In the genomic region with DNA sequence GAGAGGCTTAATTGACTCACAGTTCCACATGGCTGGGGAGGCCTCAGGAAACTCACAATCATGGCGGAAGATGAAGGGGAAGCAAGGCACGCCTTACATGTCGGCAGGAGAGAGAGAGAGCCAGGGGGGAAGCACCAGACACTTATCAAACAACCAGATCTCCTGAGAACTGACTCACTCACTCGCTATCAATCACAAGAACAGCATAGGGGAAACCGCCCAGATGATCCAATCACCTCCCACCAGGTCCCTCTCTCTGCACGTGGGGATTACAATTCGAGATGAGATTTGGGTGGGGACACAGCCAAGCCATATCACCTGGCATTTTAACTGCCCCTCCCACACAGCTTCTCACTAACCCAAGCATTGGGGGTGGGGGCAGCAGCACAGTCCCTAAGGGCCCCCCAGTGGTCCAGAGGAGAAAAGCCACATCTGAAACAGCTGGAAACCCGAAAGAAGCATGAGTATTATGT, we compare ENCODE assay signal across 1 cellular context.
TF ChIP-seq lines count a peak whose summit lies in the region.

No MANE protein-coding gene starts in this region.

TF ChIP-seq in HCT116, 20 proteins besides CTCF, POLR2A, EP300 and RAD21 (continued from another document):
- TF ChIP-seq, protein P1, sequence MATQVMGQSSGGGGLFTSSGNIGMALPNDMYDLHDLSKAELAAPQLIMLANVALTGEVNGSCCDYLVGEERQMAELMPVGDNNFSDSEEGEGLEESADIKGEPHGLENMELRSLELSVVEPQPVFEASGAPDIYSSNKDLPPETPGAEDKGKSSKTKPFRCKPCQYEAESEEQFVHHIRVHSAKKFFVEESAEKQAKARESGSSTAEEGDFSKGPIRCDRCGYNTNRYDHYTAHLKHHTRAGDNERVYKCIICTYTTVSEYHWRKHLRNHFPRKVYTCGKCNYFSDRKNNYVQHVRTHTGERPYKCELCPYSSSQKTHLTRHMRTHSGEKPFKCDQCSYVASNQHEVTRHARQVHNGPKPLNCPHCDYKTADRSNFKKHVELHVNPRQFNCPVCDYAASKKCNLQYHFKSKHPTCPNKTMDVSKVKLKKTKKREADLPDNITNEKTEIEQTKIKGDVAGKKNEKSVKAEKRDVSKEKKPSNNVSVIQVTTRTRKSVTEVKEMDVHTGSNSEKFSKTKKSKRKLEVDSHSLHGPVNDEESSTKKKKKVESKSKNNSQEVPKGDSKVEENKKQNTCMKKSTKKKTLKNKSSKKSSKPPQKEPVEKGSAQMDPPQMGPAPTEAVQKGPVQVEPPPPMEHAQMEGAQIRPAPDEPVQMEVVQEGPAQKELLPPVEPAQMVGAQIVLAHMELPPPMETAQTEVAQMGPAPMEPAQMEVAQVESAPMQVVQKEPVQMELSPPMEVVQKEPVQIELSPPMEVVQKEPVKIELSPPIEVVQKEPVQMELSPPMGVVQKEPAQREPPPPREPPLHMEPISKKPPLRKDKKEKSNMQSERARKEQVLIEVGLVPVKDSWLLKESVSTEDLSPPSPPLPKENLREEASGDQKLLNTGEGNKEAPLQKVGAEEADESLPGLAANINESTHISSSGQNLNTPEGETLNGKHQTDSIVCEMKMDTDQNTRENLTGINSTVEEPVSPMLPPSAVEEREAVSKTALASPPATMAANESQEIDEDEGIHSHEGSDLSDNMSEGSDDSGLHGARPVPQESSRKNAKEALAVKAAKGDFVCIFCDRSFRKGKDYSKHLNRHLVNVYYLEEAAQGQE (IDR thresholded peaks at IDR 0.05; ENCODE audit: low read depth), result no peak
- TF ChIP-seq CEBPB (IDR thresholded peaks at IDR 0.05; ENCODE audit: low read depth), result no peak
- TF ChIP-seq, protein P2, sequence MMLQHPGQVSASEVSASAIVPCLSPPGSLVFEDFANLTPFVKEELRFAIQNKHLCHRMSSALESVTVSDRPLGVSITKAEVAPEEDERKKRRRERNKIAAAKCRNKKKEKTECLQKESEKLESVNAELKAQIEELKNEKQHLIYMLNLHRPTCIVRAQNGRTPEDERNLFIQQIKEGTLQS (IDR thresholded peaks at IDR 0.05), result no peak
- TF ChIP-seq ELF1 (IDR thresholded peaks at IDR 0.05; ENCODE audit: borderline replicate concordance, low read depth), result no peak
- no peak for TF ChIP-seq POLR2AphosphoS5 (IDR thresholded peaks at IDR 0.05; ENCODE audit: low read depth, low read length)
- TF ChIP-seq SIN3A (IDR thresholded peaks at IDR 0.05; ENCODE audit: low read depth), result no peak
- TF ChIP-seq ZNF274 (IDR thresholded peaks at IDR 0.05; ENCODE audit: low read depth, low read length), result no peak
- no peak for TF ChIP-seq ZFX (IDR thresholded peaks at IDR 0.05)
- no peak for TF ChIP-seq FOSL1 (IDR thresholded peaks at IDR 0.05; ENCODE audit: low read depth)
- no peak for TF ChIP-seq CBX3 (IDR thresholded peaks at IDR 0.05; ENCODE audit: low read depth)
